17 cellular contexts compared by ENCODE assay signal in the genomic region with DNA sequence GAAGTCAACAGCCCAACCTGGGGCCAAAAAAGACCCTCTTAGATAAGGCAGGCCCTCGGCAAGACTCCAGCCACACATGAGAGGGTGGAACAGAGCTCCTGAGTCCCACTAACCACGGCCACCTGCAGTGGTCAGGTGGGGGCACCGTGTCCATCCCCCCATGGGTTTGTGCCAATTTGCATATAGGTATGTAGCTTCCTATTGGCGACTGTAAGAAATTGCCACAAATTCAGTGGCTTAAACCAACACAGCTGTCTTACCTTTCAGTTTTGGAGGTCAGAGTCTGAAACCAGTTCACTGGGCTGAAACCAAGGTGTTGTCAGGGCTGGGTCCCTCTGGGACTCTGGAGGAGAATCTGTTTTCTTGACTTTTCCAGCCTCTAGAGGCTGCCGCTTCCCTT. TPM values are rescaled to one million over a fixed set of nuclear protein-coding genes. Genes with fewer than 3 reads are reported as not detected.
A peak's percentile ranks its signal among the peaks of the same experiment; 100 is the strongest.
DNase-seq lines count a peak whose midpoint lies in the region; ATAC-seq, FAIRE-seq and TF ChIP-seq lines count a peak whose summit lies in the region.
"Had no signal": no experiment of that assay in that cellular context is flagged by ENCODE, and none has a peak within 500 bp of the region (broad histone marks: within the 10 kb centered on the region; RNA-seq: fewer than 3 reads in every experiment).

No MANE protein-coding gene starts in this region.

- no peak for FAIRE-seq in HepG2 (lab: Jason Lieb, UNC)
- FAIRE-seq: A549, K562 had no signal

- ATAC-seq in right lobe of liver (no peak), HepG2 (no peak), GM18520 (IDR thresholded peaks at IDR 0.05; ENCODE audit: unreplicated experiment) (no peak)
- ATAC-seq: A549, K562 had no signal

- H4K20me1 ChIP-seq in HepG2 (ENCODE audit: insufficient read depth, low read length), result no peaks in the 10 kb centered on the region
- no peaks in the 10 kb centered on the region for H4K20me1 ChIP-seq in MM.1S (ENCODE audit: insufficient read depth, low read length)

- in situ Hi-C loops in HepG2 (cut with HindIII; ENCODE audit: extremely low pct_ligation_motif_present, low pct_unique_long_range_greater_than_20kb), result no loop called here

- peak in 2 of 3 donors; percentile 14 to 26 for DNase-seq in right lobe of liver
- no peak for DNase-seq in HepG2 (ENCODE audit: low spot score)
- peak; percentile 27 for DNase-seq in MM.1S
- peak; percentile 24 for DNase-seq in chondrocyte (ENCODE audit: low spot score)
- no peak for DNase-seq in ureter (ENCODE audit: low spot score)
- no peak for DNase-seq in SW 1271 (lab: John Stamatoyannopoulos, UW)
- DNase-seq in adrenal gland, result no peak
- DNase-seq: C1 segment of cervical spinal cord; CD8-positive, alpha-beta memory T cell; HCEC 1CT; NCI-H1105; NCI-H2081; SJCRH30 had no signal

- H3K36me3 Mint-ChIP-seq in chondrocyte (ENCODE audit: low read depth), result peaks cover 24% of the 10 kb centered on the region

- no peak for TF ChIP-seq RAD21 in HepG2 (CRISPR knock-in tag; IDR thresholded peaks at IDR 0.05)

- no peaks in the 10 kb centered on the region for H3K9me2 ChIP-seq in MM.1S (replicated peaks; ENCODE audit: insufficient read depth, low read length)

- no peak overlapping the region for H3K27ac Mint-ChIP-seq in chondrocyte (ENCODE audit: unreplicated experiment)
- H3K27ac Mint-ChIP-seq: CD8-positive, alpha-beta memory T cell had no signal

- TF ChIP-seq POLR2A in right lobe of liver (IDR thresholded peaks at IDR 0.05) (no peak), HepG2 (IDR thresholded peaks at IDR 0.05; ENCODE audit: insufficient read depth in 1 of 2, low read depth in 2 of 2, low read length in 2 of 2) (no peak), adrenal gland (IDR thresholded peaks at IDR 0.05) (no peak)

- no peak overlapping the region for H3K9ac ChIP-seq in HepG2 (ENCODE audit: insufficient read depth, low read depth, low read length)
- H3K9ac ChIP-seq in MM.1S (ENCODE audit: low read length), result no peak overlapping the region

- H3K4me3 ChIP-seq in right lobe of liver (no peak overlapping the region), HepG2 (replicated peaks in 1 of 3; ENCODE audit: insufficient read depth in 1 of 3, low read depth in 2 of 3, low read length in 3 of 3) (no peak overlapping the region), MM.1S (ENCODE audit: low read length) (no peak overlapping the region), adrenal gland (no peak overlapping the region)
- H3K4me3 ChIP-seq: A549, K562, SJCRH30 had no signal

- intact Hi-C loops in right lobe of liver (cut with DNase I) (no loop called here), HepG2 (cut with micrococcal nuclease; ENCODE audit: unreplicated experiment) (no loop called here), adrenal gland (cut with DNase I) (no loop called here)

- H3K36me3 ChIP-seq in right lobe of liver, result peaks cover 0 to 26% (median 4%) of the 10 kb centered on the region in 4 donors
- H3K36me3 ChIP-seq in HepG2 (replicated peaks in 1 of 2; ENCODE audit: control insufficient read depth in 1 of 2, insufficient read depth in 2 of 2, low read length in 2 of 2), result peaks cover 7 to 27% of the 10 kb centered on the region in 2 experiments
- no peaks in the 10 kb centered on the region for H3K36me3 ChIP-seq in MM.1S (replicated peaks; ENCODE audit: insufficient read depth, low read length)
- peaks cover 0 to 7% of the 10 kb centered on the region in 2 donors for H3K36me3 ChIP-seq in adrenal gland (replicated peaks in 1 of 2)
- H3K36me3 ChIP-seq: SJCRH30 had no signal

- no peaks in the 10 kb centered on the region for H3K27me3 ChIP-seq in right lobe of liver
- H3K27me3 ChIP-seq in HepG2 (ENCODE audit: control insufficient read depth in 1 of 2, insufficient read depth in 2 of 2, low read length in 2 of 2), result no peaks in the 10 kb centered on the region
- peaks cover 100% of the 10 kb centered on the region for H3K27me3 ChIP-seq in MM.1S (replicated peaks; ENCODE audit: insufficient read depth, low read length)
- no peaks in the 10 kb centered on the region for H3K27me3 ChIP-seq in adrenal gland
- H3K27me3 ChIP-seq: SJCRH30 had no signal

- no peaks in the 10 kb centered on the region for H3F3A ChIP-seq in MM.1S (ENCODE audit: insufficient read depth, low read length)

- TF ChIP-seq EP300 in HepG2 (IDR thresholded peaks at IDR 0.05; ENCODE audit: low read depth in 2 of 2, low read length in 2 of 2), result no peak
- no peak for TF ChIP-seq EP300 in HepG2 (CRISPR knock-in tag; IDR thresholded peaks at IDR 0.05; ENCODE audit: borderline replicate concordance)

- no peak overlapping the region for H3K4me2 ChIP-seq in HepG2 (ENCODE audit: low read depth, low read length)
- H3K4me2 ChIP-seq in MM.1S (ENCODE audit: low read depth, low read length), result no peak overlapping the region
- H3K4me2 ChIP-seq: A549 had no signal

- H3K79me2 ChIP-seq in HepG2 (ENCODE audit: insufficient read depth, low read length) (peaks cover 24% of the 10 kb centered on the region), MM.1S (ENCODE audit: low read length) (no peaks in the 10 kb centered on the region)

- no TSS peak for BruUV-seq in HepG2 (replicated peaks; lab: Mats Ljungman, UMichigan)

- H3K27ac ChIP-seq in right lobe of liver (no peak overlapping the region), HepG2 (ENCODE audit: extremely low read length, insufficient read depth, low read length) (no peak overlapping the region), MM.1S (ENCODE audit: low read length) (no peak overlapping the region), adrenal gland (no peak overlapping the region)
- H3K27ac ChIP-seq: A549, RWPE1, SJCRH30 had no signal

- no peak overlapping the region for H2AFZ ChIP-seq in HepG2 (ENCODE audit: low read length)
- H2AFZ ChIP-seq in MM.1S (ENCODE audit: low read length), result no peak overlapping the region

- peaks cover 19% of the 10 kb centered on the region for H3K4me1 Mint-ChIP-seq in chondrocyte (ENCODE audit: low read depth)
- H3K4me1 Mint-ChIP-seq: CD8-positive, alpha-beta memory T cell had no signal

- CTCF ChIA-PET in HepG2 (lab: Yijun Ruan, JAX; ENCODE audit: low intra/inter-chr PET ratio, low total read pairs), result no interaction called here

- H3K9me3 ChIP-seq in right lobe of liver, result no peaks in the 10 kb centered on the region
- H3K9me3 ChIP-seq in HepG2 (ENCODE audit: low read length), result peaks cover 15% of the 10 kb centered on the region
- no peaks in the 10 kb centered on the region for H3K9me3 ChIP-seq in MM.1S (replicated peaks; ENCODE audit: insufficient read depth, low read length)
- H3K9me3 ChIP-seq in adrenal gland (replicated peaks in 1 of 3), result no peaks in the 10 kb centered on the region

- H3K4me1 ChIP-seq in right lobe of liver, result peaks cover 0 to 87% (median 47%) of the 10 kb centered on the region in 4 donors
- H3K4me1 ChIP-seq in HepG2 (ENCODE audit: insufficient read depth, low read length), result peaks cover 75% of the 10 kb centered on the region
- H3K4me1 ChIP-seq in MM.1S (ENCODE audit: low read length), result no peaks in the 10 kb centered on the region
- peaks cover 0 to 6% of the 10 kb centered on the region in 2 donors for H3K4me1 ChIP-seq in adrenal gland (replicated peaks in 1 of 2)

- WGBS in right lobe of liver (ENCODE audit: insufficient coverage, low coverage, low lambda C conversion rate, missing lambda C conversion rate), result 86% methylated on average over 4 of the region's 5 CpGs
- 100% methylated on average over 1 of the region's 5 CpGs for WGBS in HepG2 (ENCODE audit: low lambda C conversion rate)
- 88 to 94% (median 92%) methylated on average over 2 to 5 of the region's 5 CpGs for WGBS in adrenal gland, 4 donors

- POLR2A ChIA-PET in HepG2 (lab: Yijun Ruan, JAX), result no interaction called here

- TF ChIP-seq CTCF in right lobe of liver (IDR thresholded peaks at IDR 0.05) (no peak), HepG2 (CRISPR knock-in tag; IDR thresholded peaks at IDR 0.05) (no peak), MM.1S (IDR thresholded peaks at IDR 0.05; ENCODE audit: low read length) (no peak), chondrocyte (IDR thresholded peaks at IDR 0.05) (no peak), adrenal gland (IDR thresholded peaks at IDR 0.05) (no peak)

- H3K4me3 Mint-ChIP-seq in chondrocyte (ENCODE audit: unreplicated experiment), result no peak overlapping the region
- H3K4me3 Mint-ChIP-seq: CD8-positive, alpha-beta memory T cell had no signal

- H3K27me3 Mint-ChIP-seq in chondrocyte (ENCODE audit: low read depth), result no peaks in the 10 kb centered on the region

- peaks cover 16% of the 10 kb centered on the region for H3K9me3 Mint-ChIP-seq in chondrocyte (ENCODE audit: low read depth)

RNA-seq across cellular contexts. Expression of a gene that starts 59.3 kb away (rescaled TPM):
- total RNA-seq in right lobe of liver, result 100 to 1,000 TPM; 261 to 487 (median 297) TPM
- total RNA-seq in HepG2 (2016; rRNA removed; fragmentation: Illumina TruSeq; extraction: Trizol), result 21.2 and 102 TPM in 2 replicates
- total RNA-seq in HepG2 (2016; cell fraction: cytosol; rRNA removed; fragmentation: Illumina TruSeq; extraction: Trizol; ENCODE audit: low read depth), result 5.5 and 5.6 TPM in 2 replicates
- total RNA-seq in HepG2 (2016; cell fraction: insoluble cytoplasmic fraction; rRNA removed; fragmentation: Illumina TruSeq; extraction: Trizol), result 18.4 and 106 TPM in 2 replicates
- 10.8 and 11.6 TPM in 2 replicates for total RNA-seq in HepG2 (2016; cell fraction: membrane; rRNA removed; fragmentation: Illumina TruSeq; extraction: Trizol)
- 122 and 150 TPM in 2 replicates for total RNA-seq in HepG2 (2016; cell fraction: nucleus; rRNA removed; fragmentation: Illumina TruSeq; extraction: Trizol)
- 79.0 and 128 TPM in 2 replicates for polyA plus RNA-seq in HepG2 (2011; rRNA removed)
- polyA plus RNA-seq in HepG2 (2011; cell fraction: cytosol; rRNA removed), result 51.6 and 89.8 TPM in 2 replicates
- polyA plus RNA-seq in HepG2 (2011; cell fraction: nucleus; rRNA removed), result 1,622 and 2,194 TPM in 2 replicates
- 59.0 and 129 TPM in 2 replicates for polyA plus RNA-seq in HepG2 (2012)
- 4.3 and 4.4 TPM in 2 replicates for polyA plus RNA-seq in HepG2 (2016; cell fraction: cytosol; fragmentation: Illumina TruSeq; extraction: Trizol; ENCODE audit: low read depth)
- 20.7 and 26.9 TPM in 2 replicates for polyA plus RNA-seq in HepG2 (2016; cell fraction: insoluble cytoplasmic fraction; fragmentation: Illumina TruSeq; extraction: Trizol; ENCODE audit: low read depth)
- 5.0 and 6.2 TPM in 2 replicates for polyA plus RNA-seq in HepG2 (2016; cell fraction: membrane; fragmentation: Illumina TruSeq; extraction: Trizol; ENCODE audit: low read depth)
- 308 and 331 TPM in 2 replicates for polyA plus RNA-seq in HepG2 (2016; cell fraction: nucleus; fragmentation: Illumina TruSeq; extraction: Trizol; ENCODE audit: insufficient read depth, low read depth)
- polyA minus RNA-seq in HepG2 (2011; rRNA and poly(A)+ RNA removed; ENCODE audit: low replicate concordance), result 0.09 and 44.3 TPM in 2 replicates
- polyA minus RNA-seq in HepG2 (2011; cell fraction: cytosol; rRNA and poly(A)+ RNA removed), result 36.9 and 37.7 TPM in 2 replicates
- polyA minus RNA-seq in HepG2 (2011; cell fraction: nucleus; rRNA and poly(A)+ RNA removed), result 46.7 and 51.1 TPM in 2 replicates
- 322 to 628 TPM (median 616 TPM) in 3 replicates for total RNA-seq in chondrocyte
- 90.4 TPM for total RNA-seq in ureter
- total RNA-seq in adrenal gland, result 100 to 1,000 TPM in 7 of 8 donors, 10 to 100 TPM in 1; 92.9 to 244 (median 141) TPM
- polyA plus RNA-seq in adrenal gland, result 100 to 1,000 TPM in 2 of 3 donors, 10 to 100 TPM in 1; 10.9 to 201 (median 163) TPM

Comparison
In these comparisons a context has a peak if more than half of its experiments do, and no peak if none do; other contexts are left out.
1. DNase-seq: peak in right lobe of liver (2 of 3), MM.1S (single experiment) and chondrocyte (single experiment); none in HepG2 (single experiment), ureter (single experiment), SW 1271 (0 of 2) and adrenal gland (0 of 7).